In the genomic region with DNA sequence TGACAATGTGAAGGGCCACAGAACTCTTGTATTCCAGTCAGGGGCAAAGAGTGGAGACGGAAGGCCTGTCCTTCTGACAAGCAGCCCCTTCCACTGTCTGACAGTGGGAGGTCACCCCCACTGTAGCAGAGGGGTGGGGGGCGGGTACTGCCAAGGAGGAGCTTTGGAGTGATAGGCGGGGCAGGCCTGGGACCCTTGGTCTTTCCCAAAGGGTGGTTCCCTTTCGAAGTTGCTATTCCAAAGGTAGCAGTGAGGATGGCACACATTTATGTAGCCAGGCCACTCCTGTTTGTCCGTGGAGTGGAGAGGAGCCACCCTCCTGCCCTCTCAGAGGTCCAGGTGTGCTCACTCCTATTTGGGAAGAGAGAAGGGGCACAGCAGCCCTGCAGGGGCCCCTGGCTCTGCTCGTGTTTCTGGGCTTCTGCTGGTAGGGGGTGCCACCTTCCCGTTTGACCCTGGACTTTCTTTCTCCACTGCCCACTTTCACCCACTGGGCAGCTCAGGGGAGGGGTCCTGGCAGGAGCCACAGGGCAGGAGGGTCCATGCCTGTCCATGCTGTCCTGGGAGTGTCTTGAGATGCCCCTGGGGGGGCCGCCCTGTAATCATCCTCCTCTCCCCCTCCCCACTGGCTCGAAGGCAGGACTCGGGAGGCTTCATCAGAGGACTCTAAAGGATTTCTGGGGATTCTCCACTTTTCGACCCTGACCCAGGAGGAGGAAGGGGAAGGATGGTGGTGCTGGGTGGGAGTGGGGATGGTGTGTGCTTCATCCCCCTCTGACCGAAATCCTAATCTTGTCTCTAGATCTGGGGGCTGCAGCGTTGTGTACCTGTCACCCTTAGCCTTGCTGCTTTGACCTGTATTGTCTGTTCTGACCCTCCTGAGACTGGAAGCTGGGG, we compare ENCODE assay signal across 8 cellular contexts. TPM values are rescaled to one million over a fixed set of nuclear protein-coding genes. Genes with fewer than 3 reads are reported as not detected.
DNase-seq lines count a peak whose midpoint lies in the region; ATAC-seq and TF ChIP-seq lines count a peak whose summit lies in the region.

No MANE protein-coding gene starts in this region.

- H3K4me3 ChIP-seq in AG09309 (ENCODE audit: control insufficient read depth, low read depth, low read length) (peak overlapping the region; percentile 63), SJSA1 (peak overlapping the region; percentile 43), foreskin fibroblast (ENCODE audit: low read depth in 1 of 2, low read length in 2 of 2) (peak overlapping the region; percentile 44 to 73), parathyroid adenoma (ENCODE audit: low read depth, low read length) (peak overlapping the region; percentile 27)

- TF ChIP-seq CTCF in AG09309 (IDR thresholded peaks at IDR 0.05; ENCODE audit: control insufficient read depth, insufficient read depth, low read depth, low read length, missing control alignments) (no peak), foreskin fibroblast (IDR thresholded peaks at IDR 0.05; ENCODE audit: low read depth, low read length) (no peak), parathyroid adenoma (IDR thresholded peaks at IDR 0.05) (no peak)

- no peaks in the 10 kb centered on the region for H3K79me2 ChIP-seq in parathyroid adenoma

- peaks cover 48% of the 10 kb centered on the region for H3K36me3 Mint-ChIP-seq in effector memory CD8-positive, alpha-beta T cell (ENCODE audit: insufficient read depth)

- H3K4me1 ChIP-seq in SJSA1 (replicated peaks) (peaks cover 32% of the 10 kb centered on the region), parathyroid adenoma (no peaks in the 10 kb centered on the region)

- no peaks in the 10 kb centered on the region for H3K27me3 Mint-ChIP-seq in effector memory CD8-positive, alpha-beta T cell

- no peak overlapping the region for H2AFZ ChIP-seq in parathyroid adenoma

- H3K27me3 ChIP-seq in SJSA1 (replicated peaks) (no peaks in the 10 kb centered on the region), parathyroid adenoma (ENCODE audit: control insufficient read depth, insufficient read depth, low read length) (no peaks in the 10 kb centered on the region)

- peak overlapping the region in 1 of 2 donors; percentile 77 for H3K27ac Mint-ChIP-seq in effector memory CD8-positive, alpha-beta T cell

- no peak overlapping the region for H3K9ac ChIP-seq in parathyroid adenoma

- DNase-seq in AG09309 (ENCODE audit: low read depth): no peak
- DNase-seq in SJSA1 (ENCODE audit: low read depth in 1 of 2, low spot score in 2 of 2): no peak
- DNase-seq in foreskin fibroblast: no peak
- DNase-seq in stimulated activated CD4-positive, alpha-beta T cell treated with anti-CD3 and anti-CD28 coated beads, Interleukin-1b, Interleukin-23, amount 100 ng/mL, for 48 hours: no peak
- DNase-seq in activated CD8-positive, alpha-beta memory T cell treated with anti-CD3 and anti-CD28 coated beads, Interleukin-2, amount 50 U/mL, for 48 hours: no peak
- DNase-seq in NCI-H187 treated with DMSO at 0.1 percent for 48 hours (lab: John Stamatoyannopoulos, UW): no peak
- DNase-seq in effector memory CD8-positive, alpha-beta T cell: no peak

- peaks cover 10 to 12% of the 10 kb centered on the region in 2 donors for H3K4me1 Mint-ChIP-seq in effector memory CD8-positive, alpha-beta T cell (ENCODE audit: low read depth in 2 of 2)

- H3K27ac ChIP-seq in SJSA1 (0 out of 2 replicates have a peak overlapping the region, but pooled peaks have one; percentile 72), parathyroid adenoma (peak overlapping the region; percentile 39)

- H3K4me2 ChIP-seq in parathyroid adenoma (ENCODE audit: low read length): no peak overlapping the region

- ATAC-seq in effector memory CD8-positive, alpha-beta T cell (replicated peaks): no peak

- H3K36me3 ChIP-seq in SJSA1 (peaks cover 19% of the 10 kb centered on the region), parathyroid adenoma (ENCODE audit: control insufficient read depth, insufficient read depth, low read length) (no peaks in the 10 kb centered on the region)

- H3K4me3 Mint-ChIP-seq in effector memory CD8-positive, alpha-beta T cell: no peak overlapping the region

- H3K9me3 Mint-ChIP-seq in effector memory CD8-positive, alpha-beta T cell: no peaks in the 10 kb centered on the region

- no peaks in the 10 kb centered on the region for H3K9me3 ChIP-seq in SJSA1 (replicated peaks)
- no peaks in the 10 kb centered on the region for H3K9me3 ChIP-seq in parathyroid adenoma (ENCODE audit: control insufficient read depth, low read length)

RNA-seq across cellular contexts. Expression of a gene that starts 1.0 kb away (rescaled TPM):
- 655 and 717 TPM in 2 replicates for total RNA-seq in SJSA1 (2014; rRNA removed; shearing (Covaris generic))

RNA-seq across cellular contexts. Expression of a gene that starts 21.6 kb away (rescaled TPM):
- 2.1 and 3.5 TPM in 2 replicates for total RNA-seq in SJSA1 (2014; rRNA removed; shearing (Covaris generic))

RNA-seq across cellular contexts. Expression of a gene that starts 31.7 kb away (rescaled TPM):
- 27.1 and 34.3 TPM in 2 replicates for total RNA-seq in SJSA1 (2014; rRNA removed; shearing (Covaris generic))

RNA-seq across cellular contexts. Expression of a gene that starts 32.3 kb away (rescaled TPM):
- 5.0 and 5.5 TPM in 2 replicates for total RNA-seq in SJSA1 (2014; rRNA removed; shearing (Covaris generic))

RNA-seq across cellular contexts. Expression of a gene that starts 56.1 kb away (rescaled TPM):
- total RNA-seq in SJSA1 (2014; rRNA removed; shearing (Covaris generic)): 65.8 and 79.8 TPM in 2 replicates
